25 cellular contexts compared by ENCODE assay signal in genomic region chr13:42600943-42601342, GRCh38. TPM values are rescaled to one million over a fixed set of nuclear protein-coding genes. Genes with fewer than 3 reads are reported as not detected.
DNase-seq lines count a peak whose midpoint lies in the region; ATAC-seq and TF ChIP-seq lines count a peak whose summit lies in the region.
"Had no signal": no experiment of that assay in that cellular context is flagged by ENCODE, and none has a peak within 500 bp of the region (broad histone marks: within the 10 kb centered on the region; RNA-seq: fewer than 3 reads in every experiment).

No MANE protein-coding gene starts in this region.

- peak overlapping the region; percentile 44 for H3K27ac Mint-ChIP-seq in activated CD8-positive, alpha-beta T cell treated with anti-CD3 and anti-CD28 coated beads for 36 hours
- no peak overlapping the region for H3K27ac Mint-ChIP-seq in activated CD8-positive, alpha-beta T cell treated with anti-CD3 and anti-CD28 coated beads, Interleukin-2, amount 10 ng/mL, durations not matched to agents 7 days and 5 days
- no peak overlapping the region for H3K27ac Mint-ChIP-seq in naive thymus-derived CD4-positive, alpha-beta T cell
- H3K27ac Mint-ChIP-seq: CD14-positive monocyte, mesothelial cell of epicardium had no signal

- no peak overlapping the region for H3K4me3 Mint-ChIP-seq in activated CD8-positive, alpha-beta T cell treated with anti-CD3 and anti-CD28 coated beads for 36 hours
- no peak overlapping the region for H3K4me3 Mint-ChIP-seq in activated CD8-positive, alpha-beta T cell treated with anti-CD3 and anti-CD28 coated beads, Interleukin-2, amount 10 ng/mL, durations not matched to agents 7 days and 5 days
- H3K4me3 Mint-ChIP-seq in naive thymus-derived CD4-positive, alpha-beta T cell, result no peak overlapping the region
- H3K4me3 Mint-ChIP-seq: CD14-positive monocyte, mesothelial cell of epicardium, nephron had no signal

- POLR2A ChIA-PET in activated CD8-positive, alpha-beta T cell treated with anti-CD3 and anti-CD28 coated beads for 36 hours (lab: Charles Lee), result no interaction called here
- POLR2A ChIA-PET in activated CD8-positive, alpha-beta T cell treated with anti-CD3 and anti-CD28 coated beads, Interleukin-2, amount 10 ng/mL, durations not matched to agents 7 days and 5 days (lab: Charles Lee), result no interaction called here
- POLR2A ChIA-PET in naive thymus-derived CD4-positive, alpha-beta T cell (lab: Charles Lee), result no interaction called here

- no peaks in the 10 kb centered on the region for H3K9me3 Mint-ChIP-seq in activated CD8-positive, alpha-beta T cell treated with anti-CD3 and anti-CD28 coated beads for 36 hours
- no peaks in the 10 kb centered on the region for H3K9me3 Mint-ChIP-seq in activated CD8-positive, alpha-beta T cell treated with anti-CD3 and anti-CD28 coated beads, Interleukin-2, amount 10 ng/mL, durations not matched to agents 7 days and 5 days (ENCODE audit: insufficient read depth)
- H3K9me3 Mint-ChIP-seq in naive thymus-derived CD4-positive, alpha-beta T cell, result no peaks in the 10 kb centered on the region
- H3K9me3 Mint-ChIP-seq: nephron had no signal

- H3K4me3 ChIP-seq in astrocyte of the spinal cord (ENCODE audit: low read depth, low read length), result no peak overlapping the region
- no peak overlapping the region for H3K4me3 ChIP-seq in naive thymus-derived CD4-positive, alpha-beta T cell (ENCODE audit: low read length)
- H3K4me3 ChIP-seq: MG63 had no signal

- H3K27me3 Mint-ChIP-seq in activated CD8-positive, alpha-beta T cell treated with anti-CD3 and anti-CD28 coated beads for 36 hours, result peaks cover 2% of the 10 kb centered on the region
- peaks cover 8% of the 10 kb centered on the region for H3K27me3 Mint-ChIP-seq in activated CD8-positive, alpha-beta T cell treated with anti-CD3 and anti-CD28 coated beads, Interleukin-2, amount 10 ng/mL, durations not matched to agents 7 days and 5 days (ENCODE audit: low read depth)
- peaks cover 0 to 6% (median 0%) of the 10 kb centered on the region in 5 donors for H3K27me3 Mint-ChIP-seq in naive thymus-derived CD4-positive, alpha-beta T cell

- H3K36me3 Mint-ChIP-seq in activated CD8-positive, alpha-beta T cell treated with anti-CD3 and anti-CD28 coated beads for 36 hours (ENCODE audit: low read depth), result no peaks in the 10 kb centered on the region
- no peaks in the 10 kb centered on the region for H3K36me3 Mint-ChIP-seq in activated CD8-positive, alpha-beta T cell treated with anti-CD3 and anti-CD28 coated beads, Interleukin-2, amount 10 ng/mL, durations not matched to agents 7 days and 5 days (ENCODE audit: low read depth)
- no peaks in the 10 kb centered on the region for H3K36me3 Mint-ChIP-seq in naive thymus-derived CD4-positive, alpha-beta T cell
- H3K36me3 Mint-ChIP-seq: CD14-positive monocyte, mesothelial cell of epicardium had no signal

- intact Hi-C loops in activated CD8-positive, alpha-beta T cell treated with anti-CD3 and anti-CD28 coated beads for 36 hours (cut with micrococcal nuclease), result no loop called here
- intact Hi-C loops in naive thymus-derived CD4-positive, alpha-beta T cell (cut with micrococcal nuclease), result no loop called here

- DNase-seq in activated CD8-positive, alpha-beta T cell treated with anti-CD3 and anti-CD28 coated beads for 36 hours, result peak; percentile 10
- no peak for DNase-seq in activated CD8-positive, alpha-beta T cell treated with anti-CD3 and anti-CD28 coated beads, Interleukin-2, amount 10 ng/mL, durations not matched to agents 7 days and 5 days
- peak; percentile 83 for DNase-seq in HT1080 (ENCODE audit: low read depth)
- DNase-seq in astrocyte of the spinal cord (ENCODE audit: low read depth, low spot score), result peak; percentile 7
- no peak for DNase-seq in stimulated activated naive CD8-positive, alpha-beta T cell treated with anti-CD3 and anti-CD28 coated beads, Interleukin-15, Interleukin-2, amounts not matched to agents 100 U/mL and 50 U/mL, for 24 hours
- no peak for DNase-seq in mucosa of gallbladder (ENCODE audit: low spot score)
- DNase-seq in hypothalamus (lab: John Stamatoyannopoulos, UW), result no peak
- DNase-seq in naive thymus-derived CD4-positive, alpha-beta T cell, result no peak
- DNase-seq: activated gamma-delta T cell; aorta; effector CD4-positive, alpha-beta T cell; IMR-90; left cardiac atrium; MG63; NCI-H1694; NCI-H774; SHP77 treated with DMSO at 0.1 percent for 48 hours; stimulated activated CD4-positive, alpha-beta T cell treated with anti-CD3 and anti-CD28 coated beads, Interleukin-15, amount 100 ng/mL, for 24 hours had no signal

- in situ Hi-C loops in astrocyte of the spinal cord (cut with HindIII; ENCODE audit: low sequenced_read_pairs), result no loop called here

- no peaks in the 10 kb centered on the region for H3K36me3 ChIP-seq in naive thymus-derived CD4-positive, alpha-beta T cell (ENCODE audit: control insufficient read depth in 2 of 3, insufficient read depth in 3 of 3, low read length in 3 of 3)
- H3K36me3 ChIP-seq: MG63 had no signal

- TF ChIP-seq CTCF in activated CD8-positive, alpha-beta T cell treated with anti-CD3 and anti-CD28 coated beads for 36 hours (IDR thresholded peaks at IDR 0.05), result no peak
- TF ChIP-seq CTCF in astrocyte of the spinal cord (IDR thresholded peaks at IDR 0.05; ENCODE audit: low read depth, low read length), result no peak

- no peak overlapping the region for H3K27ac ChIP-seq in naive thymus-derived CD4-positive, alpha-beta T cell (ENCODE audit: low read depth, low read length)

- no peaks in the 10 kb centered on the region for H3K4me1 ChIP-seq in naive thymus-derived CD4-positive, alpha-beta T cell (ENCODE audit: control insufficient read depth in 2 of 2, insufficient read depth in 2 of 2, low read length in 2 of 2)

- ATAC-seq in activated CD8-positive, alpha-beta T cell treated with anti-CD3 and anti-CD28 coated beads for 36 hours, result peak; percentile 87
- no peak for ATAC-seq in activated CD8-positive, alpha-beta T cell treated with anti-CD3 and anti-CD28 coated beads, Interleukin-2, amount 10 ng/mL, durations not matched to agents 7 days and 5 days
- peak; percentile 81 for ATAC-seq in stimulated activated naive CD8-positive, alpha-beta T cell treated with anti-CD3 and anti-CD28 coated beads, Interleukin-15, Interleukin-2, amounts not matched to agents 100 U/mL and 50 U/mL, for 24 hours
- ATAC-seq in naive thymus-derived CD4-positive, alpha-beta T cell, result no peak
- ATAC-seq: esophagus mucosa, left cardiac atrium, sciatic nerve had no signal

- peaks cover 15% of the 10 kb centered on the region for H3K4me1 Mint-ChIP-seq in activated CD8-positive, alpha-beta T cell treated with anti-CD3 and anti-CD28 coated beads for 36 hours (ENCODE audit: low read depth)
- peaks cover 7% of the 10 kb centered on the region for H3K4me1 Mint-ChIP-seq in activated CD8-positive, alpha-beta T cell treated with anti-CD3 and anti-CD28 coated beads, Interleukin-2, amount 10 ng/mL, durations not matched to agents 7 days and 5 days (ENCODE audit: low read depth)
- H3K4me1 Mint-ChIP-seq in naive thymus-derived CD4-positive, alpha-beta T cell, result peaks cover 0 to 5% (median 0%) of the 10 kb centered on the region in 7 donors

- CTCF ChIA-PET in activated CD8-positive, alpha-beta T cell treated with anti-CD3 and anti-CD28 coated beads for 36 hours (lab: Charles Lee), result no interaction called here
- CTCF ChIA-PET in activated CD8-positive, alpha-beta T cell treated with anti-CD3 and anti-CD28 coated beads, Interleukin-2, amount 10 ng/mL, durations not matched to agents 7 days and 5 days (lab: Charles Lee), result no interaction called here
- CTCF ChIA-PET in naive thymus-derived CD4-positive, alpha-beta T cell (lab: Charles Lee), result no interaction called here

- no peaks in the 10 kb centered on the region for H3K9me3 ChIP-seq in naive thymus-derived CD4-positive, alpha-beta T cell (ENCODE audit: control insufficient read depth in 2 of 3, low read length in 3 of 3)
- H3K9me3 ChIP-seq: MG63 had no signal

- no peaks in the 10 kb centered on the region for H3K27me3 ChIP-seq in naive thymus-derived CD4-positive, alpha-beta T cell (ENCODE audit: control insufficient read depth in 2 of 2, insufficient read depth in 2 of 2, low read length in 2 of 2)
- H3K27me3 ChIP-seq: MG63 had no signal

RNA-seq across cellular contexts. Expression of gene TNFSF11, which starts 27.0 kb away (rescaled TPM):
- 1 to 10 TPM; 1.9 TPM for total RNA-seq in activated CD8-positive, alpha-beta T cell treated with anti-CD3 and anti-CD28 coated beads for 36 hours
- total RNA-seq in activated CD8-positive, alpha-beta T cell treated with anti-CD3 and anti-CD28 coated beads, Interleukin-2, amount 10 ng/mL, durations not matched to agents 7 days and 5 days, result under 1 TPM; 0.32 to 0.94 TPM
- total RNA-seq in HT1080 (2014; rRNA removed; shearing (Covaris generic)), result 0.14 TPM in 1 of 2 replicates, not detected in the other
- polyA plus RNA-seq in HT1080 (2015; cell fraction: cytosol; rRNA removed), result 0.06 TPM in 1 of 2 replicates, not detected in the other
- not detected in 2 replicates for polyA plus RNA-seq in HT1080 (2015; cell fraction: nucleus; rRNA removed)
- 0.95 TPM for total RNA-seq in mucosa of gallbladder
- total RNA-seq in naive thymus-derived CD4-positive, alpha-beta T cell, result under 1 TPM in 2 of 5 experiments, not detected in 3; 0.13 to 0.44 TPM
- not detected for polyA plus RNA-seq in naive thymus-derived CD4-positive, alpha-beta T cell
- total RNA-seq: IMR-90; left cardiac atrium; mesothelial cell of epicardium; OCI-LY7; sciatic nerve; T-helper 1 cell treated with Interleukin-12 subunit alpha and Interleukin-12 subunit beta and Interleukin-4 antibody, amounts not matched to agents 30 ng/mL and 1 ng/mL, for 36 hours had no signal
- polyA plus RNA-seq: aorta, CD14-positive monocyte, IMR-90 had no signal

Comparison
In these comparisons a context has a peak if more than half of its experiments do, and no peak if none do; other contexts are left out.
1. ATAC-seq: peak in activated CD8-positive, alpha-beta T cell treated with anti-CD3 and anti-CD28 coated beads for 36 hours (single experiment) and stimulated activated naive CD8-positive, alpha-beta T cell treated with anti-CD3 and anti-CD28 coated beads, Interleukin-15, Interleukin-2, amounts not matched to agents 100 U/mL and 50 U/mL, for 24 hours (single experiment); none in activated CD8-positive, alpha-beta T cell treated with anti-CD3 and anti-CD28 coated beads, Interleukin-2, amount 10 ng/mL, durations not matched to agents 7 days and 5 days (single experiment) and naive thymus-derived CD4-positive, alpha-beta T cell (single experiment).
2. DNase-seq: peak in activated CD8-positive, alpha-beta T cell treated with anti-CD3 and anti-CD28 coated beads for 36 hours (single experiment), HT1080 (single experiment) and astrocyte of the spinal cord (single experiment); none in activated CD8-positive, alpha-beta T cell treated with anti-CD3 and anti-CD28 coated beads, Interleukin-2, amount 10 ng/mL, durations not matched to agents 7 days and 5 days (single experiment), stimulated activated naive CD8-positive, alpha-beta T cell treated with anti-CD3 and anti-CD28 coated beads, Interleukin-15, Interleukin-2, amounts not matched to agents 100 U/mL and 50 U/mL, for 24 hours (single experiment), mucosa of gallbladder (single experiment), hypothalamus (0 of 51) and naive thymus-derived CD4-positive, alpha-beta T cell (0 of 9).